Comparison of ENCODE assay signal across 18 cellular contexts in the genomic region with DNA sequence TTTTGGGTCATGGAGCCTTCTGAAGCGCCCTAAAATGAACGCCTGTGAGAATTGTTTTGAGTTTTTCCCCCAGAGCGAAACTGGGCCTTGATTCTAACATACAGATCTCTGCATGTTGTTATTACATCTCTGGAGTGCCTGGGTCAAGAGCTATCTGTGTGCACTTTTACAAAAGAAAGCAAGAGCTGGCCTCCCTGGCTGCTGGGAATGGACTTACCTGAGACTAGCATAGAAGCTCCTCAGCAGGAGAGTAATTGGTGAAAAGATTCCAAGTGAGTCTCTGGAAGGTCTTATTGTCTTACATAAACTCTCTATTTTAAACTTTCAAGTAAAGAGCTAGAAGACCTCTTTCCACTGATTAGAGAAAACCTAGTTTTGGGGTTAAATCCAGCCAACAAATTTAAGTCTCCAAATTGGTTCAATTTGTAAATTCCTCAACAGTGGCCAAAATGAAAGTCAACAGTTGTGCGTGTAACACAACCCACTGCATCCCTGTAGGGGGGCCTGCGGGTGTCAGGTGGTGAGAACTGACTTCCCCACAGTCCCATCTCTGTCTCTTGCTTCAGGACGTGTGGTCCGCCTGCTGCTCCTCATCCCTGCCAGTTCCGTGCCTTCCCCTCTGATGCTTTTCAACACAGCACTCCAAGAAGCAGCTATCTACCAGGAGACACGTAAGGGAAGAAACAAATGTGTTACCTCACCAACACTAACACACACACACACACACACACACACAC.
"Had no signal": no experiment of that assay in that cellular context is flagged by ENCODE, and none has a peak within 500 bp of the region (broad histone marks: within the 10 kb centered on the region; RNA-seq: fewer than 3 reads in every experiment).

No MANE protein-coding gene starts in this region.

- H3K4me1 ChIP-seq: colonic mucosa, foreskin keratinocyte, psoas muscle, right lobe of liver, spleen had no signal

- ATAC-seq: foreskin keratinocyte; mucosa of descending colon; natural killer cell treated with Interleukin-12 subunit alpha and Interleukin-12 subunit beta and Interleukin-15 and Interleukin-18, amount 100 ng/mL, for 72 hours; psoas muscle; right lobe of liver; stimulated activated memory B cell treated with anti-CD40 and anti-IgM and Interleukin-4, amounts not matched to agents 10 μg/mL and 1 μg/mL and 100 μg/mL, for 72 hours had no signal

- H3K27ac ChIP-seq: colonic mucosa, foreskin keratinocyte, psoas muscle, right lobe of liver, spleen, transverse colon had no signal

- H3K36me3 ChIP-seq: colonic mucosa, right lobe of liver, spleen, transverse colon had no signal

- DNase-seq: colonic mucosa; dermis blood vessel endothelial cell; erythroblast; foreskin keratinocyte; kidney glomerular epithelial cell; mucosa of descending colon; psoas muscle; retina; right lobe of liver; spleen; stimulated activated CD4-positive, alpha-beta T cell treated with anti-CD3 and anti-CD28 coated beads, Interleukin-15, amount 100 ng/mL, for 24 hours; stimulated activated CD4-positive, alpha-beta T cell treated with anti-CD3 and anti-CD28 coated beads, Interleukin-1b, Interleukin-23, amount 100 ng/mL, for 48 hours; stimulated activated CD4-positive, alpha-beta T cell treated with anti-CD3 and anti-CD28 coated beads, Interleukin-4, amount 100 ng/mL, for 24 hours; transverse colon had no signal

- H3K27me3 ChIP-seq: colonic mucosa, right lobe of liver, transverse colon had no signal

- H3K9me3 ChIP-seq: colonic mucosa, mucosa of descending colon, psoas muscle, right lobe of liver, spleen, transverse colon had no signal

- H3K4me3 ChIP-seq: colonic mucosa, mucosa of descending colon, psoas muscle, right lobe of liver, spleen, transverse colon had no signal

- FAIRE-seq: endothelial cell of umbilical vein, islet of Langerhans had no signal
